In genomic region chr19:588758-589692, GRCh38 we compare ENCODE assay signal across 8 cellular contexts. TPM values are rescaled to one million over a fixed set of nuclear protein-coding genes. Genes with fewer than 3 reads are reported as not detected.
DNase-seq lines count a peak whose midpoint lies in the region; TF ChIP-seq lines count a peak whose summit lies in the region.

No MANE protein-coding gene starts in this region.

- intact Hi-C loops in breast epithelium (cut with DNase I; ENCODE audit: low total_unique reads) = no loop called here

- peak overlapping the region; percentile 71 for H3K4me2 ChIP-seq in parathyroid adenoma (ENCODE audit: low read length)

- no peaks in the 10 kb centered on the region for H3K79me2 ChIP-seq in parathyroid adenoma

- H3K9ac ChIP-seq in parathyroid adenoma = peak overlapping the region; percentile 1

- no peak for TF ChIP-seq CTCF in breast epithelium (IDR thresholded peaks at IDR 0.05)
- TF ChIP-seq CTCF in parathyroid adenoma (IDR thresholded peaks at IDR 0.05) = no peak

- H3K4me3 ChIP-seq in breast epithelium (peak overlapping the region in 2 of 3 donors; percentile 16 to 46), parathyroid adenoma (ENCODE audit: low read depth, low read length) (peak overlapping the region; percentile 56)

- DNase-seq in NCI-H2227 (lab: John Stamatoyannopoulos, UW; ENCODE audit: unreplicated experiment) (peak; percentile 26), NCI-H2227 treated with DMSO at 0.1 percent for 48 hours (lab: John Stamatoyannopoulos, UW) (no peak), NCI-H2081 (lab: John Stamatoyannopoulos, UW) (peak; percentile 63 to 74), breast epithelium (ENCODE audit: low spot score in 2 of 2) (no peak), RKO (ENCODE audit: low spot score) (no peak), GM19240 (ENCODE audit: insufficient read length, low spot score) (no peak), HCEC 1CT (no peak)

- no peak for TF ChIP-seq POLR2A in breast epithelium (IDR thresholded peaks at IDR 0.05)

- no peak overlapping the region for H3K27ac ChIP-seq in breast epithelium
- peak overlapping the region; percentile 80 for H3K27ac ChIP-seq in parathyroid adenoma

- H3K27me3 ChIP-seq in breast epithelium (peaks cover 17 to 59% of the 10 kb centered on the region in 2 donors), parathyroid adenoma (ENCODE audit: control insufficient read depth, insufficient read depth, low read length) (peaks cover 3% of the 10 kb centered on the region)

- H3K4me1 ChIP-seq in breast epithelium = peaks cover 6 to 7% of the 10 kb centered on the region in 2 donors
- peaks cover 11% of the 10 kb centered on the region for H3K4me1 ChIP-seq in parathyroid adenoma

- no peaks in the 10 kb centered on the region for H3K36me3 ChIP-seq in breast epithelium
- H3K36me3 ChIP-seq in parathyroid adenoma (ENCODE audit: control insufficient read depth, insufficient read depth, low read length) = no peaks in the 10 kb centered on the region

- H2AFZ ChIP-seq in parathyroid adenoma = peak overlapping the region; percentile 89

- H3K9me3 ChIP-seq in breast epithelium = no peaks in the 10 kb centered on the region
- no peaks in the 10 kb centered on the region for H3K9me3 ChIP-seq in parathyroid adenoma (ENCODE audit: control insufficient read depth, low read length)

RNA-seq across cellular contexts. Expression of gene HCN2, which starts 0.7 kb away (rescaled TPM):
- under 1 TPM in 2 of 3 donors, not detected in 1; under 0.01 to 0.44 TPM for total RNA-seq in breast epithelium

RNA-seq across cellular contexts. Expression of gene BSG, which starts 16.6 kb away (rescaled TPM):
- 100 to 1,000 TPM; 270 to 515 (median 282) TPM for total RNA-seq in breast epithelium

RNA-seq across cellular contexts. Expression of gene POLRMT, which starts 44.3 kb away (rescaled TPM):
- 10 to 100 TPM; 21.9 to 34.7 (median 28.2) TPM for total RNA-seq in breast epithelium

RNA-seq across cellular contexts. Expression of gene GZMM, which starts 45.2 kb away (rescaled TPM):
- 1 to 10 TPM in 1 of 3 donors, under 1 TPM in 1, not detected in 1; 0.33 to 1.1 TPM for total RNA-seq in breast epithelium

RNA-seq across cellular contexts. Expression of gene FGF22, which starts 50.7 kb away (rescaled TPM):
- under 1 TPM in 2 of 3 donors, not detected in 1; 0.33 to 0.48 TPM for total RNA-seq in breast epithelium

Comparison
In these comparisons a context has a peak if more than half of its experiments do, and no peak if none do; other contexts are left out.
1. DNase-seq: peak in NCI-H2227 (single experiment) and NCI-H2081 (2 of 2); none in NCI-H2227 treated with DMSO at 0.1 percent for 48 hours (single experiment), breast epithelium (0 of 2), RKO (single experiment), GM19240 (single experiment) and HCEC 1CT (single experiment).